8 cellular contexts compared by ENCODE assay signal in the genomic region with DNA sequence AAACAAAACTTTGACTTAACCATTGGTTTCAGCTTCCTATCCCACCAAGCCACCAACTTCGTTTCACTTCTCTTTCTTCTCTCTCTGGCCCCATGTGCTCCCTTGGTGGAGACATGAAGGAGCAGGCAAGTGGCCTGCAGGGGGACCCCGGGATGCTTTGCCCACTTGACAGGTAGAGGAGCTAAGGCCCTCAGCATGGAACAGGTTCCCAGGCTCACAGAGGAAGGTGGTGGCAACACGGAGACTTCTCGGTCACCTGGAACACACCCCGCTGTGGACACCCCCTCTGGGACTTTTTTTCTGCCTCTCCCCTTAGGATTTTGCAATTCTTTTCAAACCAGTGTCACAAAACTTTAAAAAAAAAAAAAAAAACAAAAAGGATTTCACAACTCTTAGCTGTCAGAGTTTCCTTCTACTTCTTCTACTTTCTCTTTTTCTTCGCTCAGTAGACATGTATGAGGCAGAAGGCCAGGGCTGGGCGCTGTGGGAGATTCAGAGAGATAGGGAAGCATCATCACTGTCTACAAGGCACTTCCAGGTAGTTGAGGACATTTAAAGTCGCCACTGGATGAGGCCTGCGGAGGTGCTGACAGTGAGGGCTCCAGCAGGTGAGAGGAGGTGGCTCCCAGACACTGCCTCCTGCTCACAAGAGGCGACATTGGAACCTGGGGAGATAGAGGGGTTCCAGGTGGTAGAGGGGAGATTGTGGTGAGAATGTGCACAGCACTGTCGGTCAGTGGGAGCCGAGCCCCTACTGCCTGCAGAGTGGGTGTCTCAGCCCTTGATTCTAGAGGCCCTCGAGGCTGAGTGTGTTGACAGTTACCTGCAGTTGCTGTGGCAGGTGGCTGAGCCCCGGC.
A peak's percentile ranks its signal among the peaks of the same experiment; 100 is the strongest.
DNase-seq lines count a peak whose midpoint lies in the region; ATAC-seq, FAIRE-seq and TF ChIP-seq lines count a peak whose summit lies in the region.

No MANE protein-coding gene starts in this region.

- peaks cover 10 to 11% of the 10 kb centered on the region in 2 donors for H3K4me1 Mint-ChIP-seq in natural killer cell treated with Interleukin-12 subunit alpha and Interleukin-12 subunit beta and Interleukin-15 and Interleukin-18, amount 100 ng/mL, for 72 hours (ENCODE audit: low read depth in 2 of 2)

- peak overlapping the region; percentile 11 for H3K4me3 Mint-ChIP-seq in natural killer cell treated with Interleukin-12 subunit alpha and Interleukin-12 subunit beta and Interleukin-15 and Interleukin-18, amount 100 ng/mL, for 72 hours

- DNase-seq in HTR-8/SVneo (ENCODE audit: insufficient read length, low spot score) (no peak), astrocyte of the cerebellum (ENCODE audit: low read depth) (no peak), small intestine (no peak), DMS53 treated with DMSO at 0.1 percent for 48 hours (lab: John Stamatoyannopoulos, UW; ENCODE audit: unreplicated experiment) (no peak), trophoblast cell (no peak)
- DNase-seq in natural killer cell treated with Interleukin-12 subunit alpha and Interleukin-12 subunit beta and Interleukin-15 and Interleukin-18, amount 100 ng/mL, for 72 hours (ENCODE audit: low spot score), result no peak

- peaks cover 37 to 45% of the 10 kb centered on the region in 2 donors for H3K27me3 Mint-ChIP-seq in natural killer cell treated with Interleukin-12 subunit alpha and Interleukin-12 subunit beta and Interleukin-15 and Interleukin-18, amount 100 ng/mL, for 72 hours

- H4K91ac ChIP-seq in trophoblast cell (ENCODE audit: low read depth, low read length), result no peak overlapping the region

- H3K79me1 ChIP-seq in trophoblast cell (ENCODE audit: low read length), result no peaks in the 10 kb centered on the region

- peak; percentile 36 for TF ChIP-seq CTCF in astrocyte of the cerebellum (IDR thresholded peaks at IDR 0.05; ENCODE audit: low read depth, low read length, missing control alignments)

- H2BK5ac ChIP-seq in trophoblast cell (ENCODE audit: low read depth, low read length, poor library complexity), result no peak overlapping the region

- peak overlapping the region; percentile 46 to 69 for H3K27ac Mint-ChIP-seq in natural killer cell treated with Interleukin-12 subunit alpha and Interleukin-12 subunit beta and Interleukin-15 and Interleukin-18, amount 100 ng/mL, for 72 hours

- ATAC-seq in GM18499 (IDR thresholded peaks at IDR 0.05; ENCODE audit: insufficient read depth, unreplicated experiment), result peak; percentile 72
- peak; percentile 95 for ATAC-seq in GM21447 (IDR thresholded peaks at IDR 0.05; ENCODE audit: unreplicated experiment)
- peak; percentile 74 to 75 for ATAC-seq in natural killer cell treated with Interleukin-12 subunit alpha and Interleukin-12 subunit beta and Interleukin-15 and Interleukin-18, amount 100 ng/mL, for 72 hours

- H4K8ac ChIP-seq in trophoblast cell (ENCODE audit: low read depth, low read length), result no peak overlapping the region

- H2AK5ac ChIP-seq in trophoblast cell (ENCODE audit: low read length), result no peak overlapping the region

- H3K4me3 ChIP-seq in astrocyte of the cerebellum (ENCODE audit: low read depth, low read length) (no peak overlapping the region), small intestine (ENCODE audit: low read depth in 1 of 2, low read length in 2 of 2) (no peak overlapping the region), trophoblast cell (ENCODE audit: low read depth, low read length) (no peak overlapping the region)

- H3K18ac ChIP-seq in trophoblast cell (ENCODE audit: low read length), result no peak overlapping the region

- no peak overlapping the region for H3K23ac ChIP-seq in trophoblast cell (ENCODE audit: low read length)

- H3K9me3 Mint-ChIP-seq in natural killer cell treated with Interleukin-12 subunit alpha and Interleukin-12 subunit beta and Interleukin-15 and Interleukin-18, amount 100 ng/mL, for 72 hours, result no peaks in the 10 kb centered on the region

- peak; percentile 76 for FAIRE-seq in HTR-8/SVneo (lab: Jason Lieb, UNC)
- no peak for FAIRE-seq in small intestine (lab: Jason Lieb, UNC)

- no peaks in the 10 kb centered on the region for H3K79me2 ChIP-seq in trophoblast cell (ENCODE audit: control insufficient read depth, insufficient read depth, low read length, poor library complexity)

- H3K27ac ChIP-seq in small intestine (ENCODE audit: low read depth in 1 of 2, low read length in 1 of 2) (no peak overlapping the region), trophoblast cell (ENCODE audit: low read depth, low read length) (no peak overlapping the region)

- no peaks in the 10 kb centered on the region for H3K27me3 ChIP-seq in small intestine (ENCODE audit: control insufficient read depth in 2 of 2, insufficient read depth in 2 of 2, low read length in 2 of 2)
- no peaks in the 10 kb centered on the region for H3K27me3 ChIP-seq in trophoblast cell (ENCODE audit: insufficient read depth, low read length)

- no peaks in the 10 kb centered on the region for H3K36me3 ChIP-seq in small intestine (ENCODE audit: control insufficient read depth in 2 of 2, insufficient read depth in 2 of 2, low read length in 2 of 2)
- H3K36me3 ChIP-seq in trophoblast cell (ENCODE audit: control insufficient read depth in 1 of 2, insufficient read depth in 2 of 2, low read length in 2 of 2), result peaks cover 56 to 80% of the 10 kb centered on the region in 2 experiments

- H3K9me3 ChIP-seq in small intestine (ENCODE audit: control insufficient read depth, low read depth), result no peaks in the 10 kb centered on the region
- no peaks in the 10 kb centered on the region for H3K9me3 ChIP-seq in trophoblast cell (ENCODE audit: insufficient read depth, low read depth, low read length)

- no peak overlapping the region for H4K12ac ChIP-seq in trophoblast cell (ENCODE audit: low read depth, low read length)

- in situ Hi-C loops in astrocyte of the cerebellum (cut with HindIII; ENCODE audit: low sequenced_read_pairs), result no loop called here

- H2AFZ ChIP-seq in trophoblast cell (ENCODE audit: insufficient read depth, low read length, poor library complexity), result no peak overlapping the region

- H3K4me1 ChIP-seq in small intestine (ENCODE audit: control insufficient read depth in 2 of 2, insufficient read depth in 1 of 2, low read depth in 1 of 2, low read length in 1 of 2) (peaks cover 0 to 6% of the 10 kb centered on the region in 2 donors), trophoblast cell (ENCODE audit: control insufficient read depth in 1 of 2, insufficient read depth in 2 of 2, low read length in 2 of 2) (no peaks in the 10 kb centered on the region)

- no peak overlapping the region for H2BK120ac ChIP-seq in trophoblast cell (ENCODE audit: insufficient read depth, low read length, poor library complexity)

- 76 to 85% (median 78%) methylated on average over 14 of the region's 14 CpGs for WGBS in small intestine, 3 donors
- no CpG with 5 or more reads among the region's 14 CpGs for WGBS in trophoblast cell (ENCODE audit: extremely low coverage, insufficient coverage, insufficient read length)

- no peak overlapping the region for H3K14ac ChIP-seq in trophoblast cell (ENCODE audit: low read length)

- H3K4ac ChIP-seq in trophoblast cell (ENCODE audit: low read depth, low read length), result no peak overlapping the region

- no peak overlapping the region for H3K4me2 ChIP-seq in trophoblast cell (ENCODE audit: low read length)

- H3K36me3 Mint-ChIP-seq in natural killer cell treated with Interleukin-12 subunit alpha and Interleukin-12 subunit beta and Interleukin-15 and Interleukin-18, amount 100 ng/mL, for 72 hours, result no peaks in the 10 kb centered on the region

- no peak overlapping the region for H2BK12ac ChIP-seq in trophoblast cell (ENCODE audit: low read length)

- H3K9ac ChIP-seq in trophoblast cell (ENCODE audit: low read length), result no peak overlapping the region
